In the genomic region with DNA sequence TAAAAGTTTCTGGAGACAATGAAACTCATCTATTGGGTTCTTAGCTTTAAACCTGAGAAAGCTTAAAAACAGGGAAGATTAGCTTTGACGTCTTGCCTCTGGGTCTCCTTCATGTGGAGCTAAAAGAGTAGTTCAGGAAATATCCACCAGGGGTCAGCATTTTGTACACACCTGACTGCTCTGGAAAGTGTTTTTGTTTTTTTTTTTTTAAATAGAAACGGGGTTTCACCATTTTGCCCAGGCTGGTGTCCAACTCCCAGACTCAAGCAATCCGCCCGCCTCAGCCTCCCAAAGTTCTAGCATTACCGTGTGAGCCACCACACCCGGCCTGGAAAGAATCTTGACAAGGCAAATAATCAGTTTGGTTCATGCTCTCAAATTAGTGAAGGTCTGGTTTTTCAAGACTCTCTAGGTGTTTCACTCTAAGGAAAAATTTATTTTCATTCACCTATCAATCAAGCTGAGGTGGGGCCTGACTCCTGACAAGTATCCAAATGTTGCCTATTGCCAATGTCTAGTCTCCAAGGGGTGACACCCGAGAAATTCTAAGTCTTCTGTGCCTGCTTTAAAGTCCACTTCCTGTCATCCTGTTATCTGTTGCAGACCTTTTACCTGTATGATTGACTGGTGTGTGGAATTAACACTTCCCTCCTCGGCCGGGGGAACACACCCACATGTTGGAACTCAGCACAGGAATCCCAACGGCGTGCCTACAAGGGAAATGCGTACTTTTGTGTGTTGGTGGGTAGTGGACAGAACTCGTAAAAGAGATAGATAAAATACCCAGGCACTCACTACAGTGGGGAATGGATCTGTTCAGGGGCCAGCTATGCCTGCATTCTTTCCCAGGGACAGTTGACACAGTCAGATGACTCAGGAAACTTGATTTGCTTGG, we compare ENCODE assay signal across 1 cellular context.
TF ChIP-seq lines count a peak whose summit lies in the region.

No MANE protein-coding gene starts in this region.

TF ChIP-seq in HepG2, 621 proteins besides CTCF, POLR2A, EP300 and RAD21 (continued from another document and continues in another):
- TF ChIP-seq, protein P1, sequence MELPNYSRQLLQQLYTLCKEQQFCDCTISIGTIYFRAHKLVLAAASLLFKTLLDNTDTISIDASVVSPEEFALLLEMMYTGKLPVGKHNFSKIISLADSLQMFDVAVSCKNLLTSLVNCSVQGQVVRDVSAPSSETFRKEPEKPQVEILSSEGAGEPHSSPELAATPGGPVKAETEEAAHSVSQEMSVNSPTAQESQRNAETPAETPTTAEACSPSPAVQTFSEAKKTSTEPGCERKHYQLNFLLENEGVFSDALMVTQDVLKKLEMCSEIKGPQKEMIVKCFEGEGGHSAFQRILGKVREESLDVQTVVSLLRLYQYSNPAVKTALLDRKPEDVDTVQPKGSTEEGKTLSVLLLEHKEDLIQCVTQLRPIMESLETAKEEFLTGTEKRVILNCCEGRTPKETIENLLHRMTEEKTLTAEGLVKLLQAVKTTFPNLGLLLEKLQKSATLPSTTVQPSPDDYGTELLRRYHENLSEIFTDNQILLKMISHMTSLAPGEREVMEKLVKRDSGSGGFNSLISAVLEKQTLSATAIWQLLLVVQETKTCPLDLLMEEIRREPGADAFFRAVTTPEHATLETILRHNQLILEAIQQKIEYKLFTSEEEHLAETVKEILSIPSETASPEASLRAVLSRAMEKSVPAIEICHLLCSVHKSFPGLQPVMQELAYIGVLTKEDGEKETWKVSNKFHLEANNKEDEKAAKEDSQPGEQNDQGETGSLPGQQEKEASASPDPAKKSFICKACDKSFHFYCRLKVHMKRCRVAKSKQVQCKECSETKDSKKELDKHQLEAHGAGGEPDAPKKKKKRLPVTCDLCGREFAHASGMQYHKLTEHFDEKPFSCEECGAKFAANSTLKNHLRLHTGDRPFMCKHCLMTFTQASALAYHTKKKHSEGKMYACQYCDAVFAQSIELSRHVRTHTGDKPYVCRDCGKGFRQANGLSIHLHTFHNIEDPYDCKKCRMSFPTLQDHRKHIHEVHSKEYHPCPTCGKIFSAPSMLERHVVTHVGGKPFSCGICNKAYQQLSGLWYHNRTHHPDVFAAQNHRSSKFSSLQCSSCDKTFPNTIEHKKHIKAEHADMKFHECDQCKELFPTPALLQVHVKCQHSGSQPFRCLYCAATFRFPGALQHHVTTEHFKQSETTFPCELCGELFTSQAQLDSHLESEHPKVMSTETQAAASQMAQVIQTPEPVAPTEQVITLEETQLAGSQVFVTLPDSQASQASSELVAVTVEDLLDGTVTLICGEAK (IDR thresholded peaks at IDR 0.05), result no peak
- TF ChIP-seq, protein P1 (CRISPR knock-in tag; IDR thresholded peaks at IDR 0.05), result no peak
- TF ChIP-seq TSC22D2 (CRISPR knock-in tag; IDR thresholded peaks at IDR 0.05; ENCODE audit: borderline replicate concordance) (no peak), RBM39 (IDR thresholded peaks at IDR 0.05; ENCODE audit: low read depth, low read length, poor library complexity, severe bottlenecking) (no peak), ELF3 (CRISPR knock-in tag; IDR thresholded peaks at IDR 0.05) (no peak; the same call in none of the 2 replicates), DMAP1 (CRISPR knock-in tag; IDR thresholded peaks at IDR 0.05) (no peak), TARDBP (CRISPR knock-in tag; IDR thresholded peaks at IDR 0.05) (no peak), NR2C2 (CRISPR knock-in tag; IDR thresholded peaks at IDR 0.05; ENCODE audit: borderline replicate concordance) (no peak), ARNT2 (CRISPR knock-in tag; IDR thresholded peaks at IDR 0.05; ENCODE audit: low read depth) (no peak), ZNF788 (CRISPR knock-in tag; IDR thresholded peaks at IDR 0.05; ENCODE audit: borderline replicate concordance) (no peak), TEAD2 (CRISPR knock-in tag; IDR thresholded peaks at IDR 0.05) (no peak), ZNF703 (CRISPR knock-in tag; IDR thresholded peaks at IDR 0.05; ENCODE audit: borderline replicate concordance) (no peak), KLF16 (CRISPR knock-in tag; IDR thresholded peaks at IDR 0.05) (no peak), IRF2 (CRISPR knock-in tag; IDR thresholded peaks at IDR 0.05) (no peak), ZNF253 (CRISPR knock-in tag; IDR thresholded peaks at IDR 0.05; ENCODE audit: borderline replicate concordance) (no peak), HNRNPLL (IDR thresholded peaks at IDR 0.05; ENCODE audit: low read depth, low read length, poor library complexity, severe bottlenecking) (no peak), TOPORS (CRISPR knock-in tag; IDR thresholded peaks at IDR 0.05) (no peak), ZNF549 (CRISPR knock-in tag; IDR thresholded peaks at IDR 0.05) (no peak), CEBPB (IDR thresholded peaks at IDR 0.05; ENCODE audit: borderline replicate concordance, low read depth, low read length) (no peak), ZNF225 (CRISPR knock-in tag; IDR thresholded peaks at IDR 0.05) (no peak), TAF1 (CRISPR knock-in tag; IDR thresholded peaks at IDR 0.05) (no peak; the same call in 1 of the 2 replicates), SETDB1 (CRISPR knock-in tag; IDR thresholded peaks at IDR 0.05; ENCODE audit: borderline replicate concordance) (no peak; the same call in 1 of the 2 replicates), MZF1 (CRISPR knock-in tag; IDR thresholded peaks at IDR 0.05; ENCODE audit: borderline replicate concordance) (no peak), MAF1 (CRISPR knock-in tag; IDR thresholded peaks at IDR 0.05; ENCODE audit: borderline replicate concordance) (no peak), ZNF382 (CRISPR knock-in tag; IDR thresholded peaks at IDR 0.05; ENCODE audit: borderline replicate concordance) (no peak), ZBTB38 (CRISPR knock-in tag; IDR thresholded peaks at IDR 0.05) (no peak)
- TF ChIP-seq, protein P2, sequence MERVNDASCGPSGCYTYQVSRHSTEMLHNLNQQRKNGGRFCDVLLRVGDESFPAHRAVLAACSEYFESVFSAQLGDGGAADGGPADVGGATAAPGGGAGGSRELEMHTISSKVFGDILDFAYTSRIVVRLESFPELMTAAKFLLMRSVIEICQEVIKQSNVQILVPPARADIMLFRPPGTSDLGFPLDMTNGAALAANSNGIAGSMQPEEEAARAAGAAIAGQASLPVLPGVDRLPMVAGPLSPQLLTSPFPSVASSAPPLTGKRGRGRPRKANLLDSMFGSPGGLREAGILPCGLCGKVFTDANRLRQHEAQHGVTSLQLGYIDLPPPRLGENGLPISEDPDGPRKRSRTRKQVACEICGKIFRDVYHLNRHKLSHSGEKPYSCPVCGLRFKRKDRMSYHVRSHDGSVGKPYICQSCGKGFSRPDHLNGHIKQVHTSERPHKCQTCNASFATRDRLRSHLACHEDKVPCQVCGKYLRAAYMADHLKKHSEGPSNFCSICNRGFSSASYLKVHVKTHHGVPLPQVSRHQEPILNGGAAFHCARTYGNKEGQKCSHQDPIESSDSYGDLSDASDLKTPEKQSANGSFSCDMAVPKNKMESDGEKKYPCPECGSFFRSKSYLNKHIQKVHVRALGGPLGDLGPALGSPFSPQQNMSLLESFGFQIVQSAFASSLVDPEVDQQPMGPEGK (CRISPR knock-in tag; IDR thresholded peaks at IDR 0.05), result no peak
- TF ChIP-seq, protein P3, sequence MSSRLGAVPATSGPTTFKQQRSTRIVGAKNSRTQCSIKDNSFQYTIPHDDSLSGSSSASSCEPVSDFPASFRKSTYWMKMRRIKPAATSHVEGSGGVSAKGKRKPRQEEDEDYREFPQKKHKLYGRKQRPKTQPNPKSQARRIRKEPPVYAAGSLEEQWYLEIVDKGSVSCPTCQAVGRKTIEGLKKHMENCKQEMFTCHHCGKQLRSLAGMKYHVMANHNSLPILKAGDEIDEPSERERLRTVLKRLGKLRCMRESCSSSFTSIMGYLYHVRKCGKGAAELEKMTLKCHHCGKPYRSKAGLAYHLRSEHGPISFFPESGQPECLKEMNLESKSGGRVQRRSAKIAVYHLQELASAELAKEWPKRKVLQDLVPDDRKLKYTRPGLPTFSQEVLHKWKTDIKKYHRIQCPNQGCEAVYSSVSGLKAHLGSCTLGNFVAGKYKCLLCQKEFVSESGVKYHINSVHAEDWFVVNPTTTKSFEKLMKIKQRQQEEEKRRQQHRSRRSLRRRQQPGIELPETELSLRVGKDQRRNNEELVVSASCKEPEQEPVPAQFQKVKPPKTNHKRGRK (CRISPR knock-in tag; IDR thresholded peaks at IDR 0.05), result no peak
- TF ChIP-seq, protein P4, sequence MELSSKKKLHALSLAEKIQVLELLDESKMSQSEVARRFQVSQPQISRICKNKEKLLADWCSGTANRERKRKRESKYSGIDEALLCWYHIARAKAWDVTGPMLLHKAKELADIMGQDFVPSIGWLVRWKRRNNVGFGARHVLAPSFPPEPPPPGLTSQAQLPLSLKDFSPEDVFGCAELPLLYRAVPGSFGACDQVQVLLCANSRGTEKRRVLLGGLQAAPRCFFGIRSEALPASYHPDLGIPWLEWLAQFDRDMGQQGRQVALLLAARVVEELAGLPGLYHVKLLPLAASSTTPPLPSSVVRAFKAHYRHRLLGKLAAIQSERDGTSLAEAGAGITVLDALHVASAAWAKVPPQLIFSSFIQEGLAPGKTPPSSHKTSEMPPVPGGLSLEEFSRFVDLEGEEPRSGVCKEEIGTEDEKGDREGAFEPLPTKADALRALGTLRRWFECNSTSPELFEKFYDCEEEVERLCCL (CRISPR knock-in tag; IDR thresholded peaks at IDR 0.05; ENCODE audit: borderline replicate concordance), result 0 out of 2 replicates have a peak, but pooled peaks have one; percentile 53
- TF ChIP-seq, protein P5, sequence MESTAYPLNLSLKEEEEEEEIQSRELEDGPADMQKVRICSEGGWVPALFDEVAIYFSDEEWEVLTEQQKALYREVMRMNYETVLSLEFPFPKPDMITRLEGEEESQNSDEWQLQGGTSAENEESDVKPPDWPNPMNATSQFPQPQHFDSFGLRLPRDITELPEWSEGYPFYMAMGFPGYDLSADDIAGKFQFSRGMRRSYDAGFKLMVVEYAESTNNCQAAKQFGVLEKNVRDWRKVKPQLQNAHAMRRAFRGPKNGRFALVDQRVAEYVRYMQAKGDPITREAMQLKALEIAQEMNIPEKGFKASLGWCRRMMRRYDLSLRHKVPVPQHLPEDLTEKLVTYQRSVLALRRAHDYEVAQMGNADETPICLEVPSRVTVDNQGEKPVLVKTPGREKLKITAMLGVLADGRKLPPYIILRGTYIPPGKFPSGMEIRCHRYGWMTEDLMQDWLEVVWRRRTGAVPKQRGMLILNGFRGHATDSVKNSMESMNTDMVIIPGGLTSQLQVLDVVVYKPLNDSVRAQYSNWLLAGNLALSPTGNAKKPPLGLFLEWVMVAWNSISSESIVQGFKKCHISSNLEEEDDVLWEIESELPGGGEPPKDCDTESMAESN (CRISPR knock-in tag; conservative IDR thresholded peaks at IDR 0.05), result no peak
- TF ChIP-seq, protein P6, sequence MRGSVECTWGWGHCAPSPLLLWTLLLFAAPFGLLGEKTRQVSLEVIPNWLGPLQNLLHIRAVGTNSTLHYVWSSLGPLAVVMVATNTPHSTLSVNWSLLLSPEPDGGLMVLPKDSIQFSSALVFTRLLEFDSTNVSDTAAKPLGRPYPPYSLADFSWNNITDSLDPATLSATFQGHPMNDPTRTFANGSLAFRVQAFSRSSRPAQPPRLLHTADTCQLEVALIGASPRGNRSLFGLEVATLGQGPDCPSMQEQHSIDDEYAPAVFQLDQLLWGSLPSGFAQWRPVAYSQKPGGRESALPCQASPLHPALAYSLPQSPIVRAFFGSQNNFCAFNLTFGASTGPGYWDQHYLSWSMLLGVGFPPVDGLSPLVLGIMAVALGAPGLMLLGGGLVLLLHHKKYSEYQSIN (CRISPR knock-in tag; IDR thresholded peaks at IDR 0.05; ENCODE audit: borderline replicate concordance), result no peak
- TF ChIP-seq, protein P7, sequence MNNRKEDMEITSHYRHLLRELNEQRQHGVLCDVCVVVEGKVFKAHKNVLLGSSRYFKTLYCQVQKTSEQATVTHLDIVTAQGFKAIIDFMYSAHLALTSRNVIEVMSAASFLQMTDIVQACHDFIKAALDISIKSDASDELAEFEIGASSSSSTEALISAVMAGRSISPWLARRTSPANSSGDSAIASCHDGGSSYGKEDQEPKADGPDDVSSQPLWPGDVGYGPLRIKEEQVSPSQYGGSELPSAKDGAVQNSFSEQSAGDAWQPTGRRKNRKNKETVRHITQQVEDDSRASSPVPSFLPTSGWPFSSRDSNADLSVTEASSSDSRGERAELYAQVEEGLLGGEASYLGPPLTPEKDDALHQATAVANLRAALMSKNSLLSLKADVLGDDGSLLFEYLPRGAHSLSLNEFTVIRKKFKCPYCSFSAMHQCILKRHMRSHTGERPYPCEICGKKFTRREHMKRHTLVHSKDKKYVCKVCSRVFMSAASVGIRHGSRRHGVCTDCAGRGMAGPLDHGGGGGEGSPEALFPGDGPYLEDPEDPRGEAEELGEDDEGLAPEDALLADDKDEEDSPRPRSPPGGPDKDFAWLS (CRISPR knock-in tag; IDR thresholded peaks at IDR 0.05; ENCODE audit: borderline replicate concordance), result no peak
- TF ChIP-seq, protein P8, sequence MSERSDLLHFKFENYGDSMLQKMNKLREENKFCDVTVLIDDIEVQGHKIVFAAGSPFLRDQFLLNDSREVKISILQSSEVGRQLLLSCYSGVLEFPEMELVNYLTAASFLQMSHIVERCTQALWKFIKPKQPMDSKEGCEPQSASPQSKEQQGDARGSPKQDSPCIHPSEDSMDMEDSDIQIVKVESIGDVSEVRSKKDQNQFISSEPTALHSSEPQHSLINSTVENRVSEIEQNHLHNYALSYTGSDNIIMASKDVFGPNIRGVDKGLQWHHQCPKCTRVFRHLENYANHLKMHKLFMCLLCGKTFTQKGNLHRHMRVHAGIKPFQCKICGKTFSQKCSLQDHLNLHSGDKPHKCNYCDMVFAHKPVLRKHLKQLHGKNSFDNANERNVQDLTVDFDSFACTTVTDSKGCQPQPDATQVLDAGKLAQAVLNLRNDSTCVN (CRISPR knock-in tag; IDR thresholded peaks at IDR 0.05; ENCODE audit: borderline replicate concordance), result no peak
